1 cellular context compared by ENCODE assay signal in genomic region chr15:84598250-84598649, GRCh38.
TF ChIP-seq lines count a peak whose summit lies in the region.

No MANE protein-coding gene starts in this region.

TF ChIP-seq in HepG2, 621 proteins besides CTCF, POLR2A, EP300 and RAD21:
- TF ChIP-seq ZBTB49 (CRISPR knock-in tag; IDR thresholded peaks at IDR 0.05; ENCODE audit: borderline replicate concordance) (no peak), CSRNP2 (CRISPR knock-in tag; conservative IDR thresholded peaks at IDR 0.05; ENCODE audit: low read depth) (no peak), ZSCAN9 (CRISPR knock-in tag; IDR thresholded peaks at IDR 0.05; ENCODE audit: borderline replicate concordance) (no peak), ZBTB40 (IDR thresholded peaks at IDR 0.05) (no peak), ZBTB40 (CRISPR knock-in tag; IDR thresholded peaks at IDR 0.05) (no peak)
